22 cellular contexts compared by ENCODE assay signal in the genomic region with DNA sequence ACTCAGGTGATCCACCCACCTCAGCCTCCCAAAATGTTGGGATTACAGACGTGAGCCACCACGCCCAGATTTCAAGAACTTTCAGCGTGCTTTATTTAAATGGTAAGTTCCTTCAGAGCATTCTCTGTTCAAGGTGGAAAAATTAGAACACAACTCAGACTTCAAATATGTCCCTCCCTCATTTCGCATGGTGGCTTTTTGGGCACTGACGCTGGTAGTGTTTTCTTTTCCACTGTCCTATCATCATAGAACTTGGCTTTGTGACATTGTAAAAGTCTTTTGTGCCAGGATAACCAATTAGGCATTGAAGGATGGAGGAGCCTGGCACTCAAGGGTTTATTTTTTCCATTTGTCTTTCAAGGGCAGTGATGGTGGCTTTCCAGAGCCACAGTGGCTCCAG.
"Had no signal": no experiment of that assay in that cellular context is flagged by ENCODE, and none has a peak within 500 bp of the region (broad histone marks: within the 10 kb centered on the region; RNA-seq: fewer than 3 reads in every experiment).

No MANE protein-coding gene starts in this region.

- H3K4me3 Mint-ChIP-seq: activated CD8-positive, alpha-beta T cell treated with anti-CD3 and anti-CD28 coated beads, Interleukin-2, amount 10 ng/mL, durations not matched to agents 7 days and 5 days; activated naive CD4-positive, alpha-beta T cell treated with anti-CD3 and anti-CD28 coated beads, Interleukin-2, amount 50 U/mL, for 24 hours; central memory CD8-positive, alpha-beta T cell; endodermal cell; natural killer cell treated with Interleukin-12 subunit alpha and Interleukin-12 subunit beta and Interleukin-15 and Interleukin-18, amount 100 ng/mL, for 72 hours; stimulated activated memory B cell treated with anti-CD40 and anti-IgM and Interleukin-4, amounts not matched to agents 10 μg/mL and 1 μg/mL and 100 μg/mL, for 72 hours; type B pancreatic cell had no signal

- H3K4me1 ChIP-seq: colonic mucosa, gastrocnemius medialis, right lobe of liver, stomach had no signal

- H3K27ac Mint-ChIP-seq: activated CD8-positive, alpha-beta T cell treated with anti-CD3 and anti-CD28 coated beads, Interleukin-2, amount 10 ng/mL, durations not matched to agents 7 days and 5 days; activated naive CD4-positive, alpha-beta T cell treated with anti-CD3 and anti-CD28 coated beads, Interleukin-2, amount 50 U/mL, for 24 hours; endodermal cell; natural killer cell treated with Interleukin-12 subunit alpha and Interleukin-12 subunit beta and Interleukin-15 and Interleukin-18, amount 100 ng/mL, for 72 hours; stimulated activated memory B cell treated with anti-CD40 and anti-IgM and Interleukin-4, amounts not matched to agents 10 μg/mL and 1 μg/mL and 100 μg/mL, for 72 hours; type B pancreatic cell had no signal

- DNase-seq: activated CD4-positive, alpha-beta T cell treated with anti-CD3 and anti-CD28 coated beads, Interleukin-2, amount 50 U/mL, for 1 hour; activated CD4-positive, CD25-positive, alpha-beta regulatory T cell treated with anti-CD3 and anti-CD28 coated beads, Interleukin-2, amount 50 U/mL, for 72 hours; activated CD8-positive, alpha-beta T cell treated with anti-CD3 and anti-CD28 coated beads, Interleukin-2, amount 10 ng/mL, durations not matched to agents 7 days and 5 days; activated gamma-delta T cell treated with Interleukin-2 at 50 U/mL for 16 hours; activated T-cell treated with anti-CD3 and anti-CD28 coated beads, Interleukin-2, amount 50 U/mL, for 1 hour; anterior cingulate cortex; colonic mucosa; endodermal cell; esophagus squamous epithelium; gastrocnemius medialis; right lobe of liver; stimulated activated CD4-positive, alpha-beta T cell treated with anti-CD3 and anti-CD28 coated beads, Interleukin-15, amount 100 ng/mL, for 24 hours; stomach; T-helper 1 cell; WERI-Rb-1 had no signal

- H3K27ac ChIP-seq: colonic mucosa, esophagus squamous epithelium, gastrocnemius medialis, parathyroid adenoma, right lobe of liver, stomach, WERI-Rb-1 had no signal

- H3K36me3 ChIP-seq: colonic mucosa, esophagus squamous epithelium, gastrocnemius medialis, right lobe of liver, stomach, WERI-Rb-1 had no signal

- H3K4me1 Mint-ChIP-seq: activated naive CD4-positive, alpha-beta T cell treated with anti-CD3 and anti-CD28 coated beads, Interleukin-2, amount 50 U/mL, for 24 hours; central memory CD8-positive, alpha-beta T cell; endodermal cell; stimulated activated memory B cell treated with anti-CD40 and anti-IgM and Interleukin-4, amounts not matched to agents 10 μg/mL and 1 μg/mL and 100 μg/mL, for 72 hours had no signal

- H3K9me3 Mint-ChIP-seq: activated naive CD4-positive, alpha-beta T cell treated with anti-CD3 and anti-CD28 coated beads, Interleukin-2, amount 50 U/mL, for 24 hours had no signal

- H3K9me3 ChIP-seq: colonic mucosa, esophagus squamous epithelium, gastrocnemius medialis, right lobe of liver had no signal

- H3K36me3 Mint-ChIP-seq: activated naive CD4-positive, alpha-beta T cell treated with anti-CD3 and anti-CD28 coated beads, Interleukin-2, amount 50 U/mL, for 24 hours; natural killer cell treated with Interleukin-12 subunit alpha and Interleukin-12 subunit beta and Interleukin-15 and Interleukin-18, amount 100 ng/mL, for 72 hours; stimulated activated memory B cell treated with anti-CD40 and anti-IgM and Interleukin-4, amounts not matched to agents 10 μg/mL and 1 μg/mL and 100 μg/mL, for 72 hours; type B pancreatic cell had no signal

- H3K4me3 ChIP-seq: colonic mucosa, esophagus squamous epithelium, gastrocnemius medialis, right lobe of liver, smooth muscle cell, stomach had no signal

- H3K27me3 ChIP-seq: colonic mucosa, esophagus squamous epithelium, gastrocnemius medialis, right lobe of liver, stomach had no signal

- H3K27me3 Mint-ChIP-seq: activated naive CD4-positive, alpha-beta T cell treated with anti-CD3 and anti-CD28 coated beads, Interleukin-2, amount 50 U/mL, for 24 hours; central memory CD8-positive, alpha-beta T cell had no signal
